ENCODE assay signal across 20 cellular contexts in the genomic region with DNA sequence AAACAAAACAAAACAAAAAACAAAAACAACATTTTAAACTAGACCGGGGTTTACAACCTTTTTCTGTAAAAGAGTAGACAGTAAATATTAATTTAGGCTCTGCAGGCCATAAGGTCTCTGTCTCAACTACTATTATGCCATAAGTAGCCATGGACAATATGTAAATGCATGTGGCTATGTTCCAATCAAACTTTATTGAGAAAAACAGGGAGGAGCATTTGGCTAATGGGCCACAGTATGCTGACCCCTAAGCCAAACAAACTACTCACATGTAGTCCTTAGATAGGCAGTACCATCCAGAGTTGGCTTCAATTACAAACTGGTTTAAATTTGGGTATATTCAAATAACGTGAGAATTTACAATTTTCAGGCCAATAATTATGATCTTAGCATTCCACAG.
"Had no signal": no experiment of that assay in that cellular context is flagged by ENCODE, and none has a peak within 500 bp of the region (broad histone marks: within the 10 kb centered on the region; RNA-seq: fewer than 3 reads in every experiment).

No MANE protein-coding gene starts in this region.

- H3K27me3 Mint-ChIP-seq: activated CD4-positive, alpha-beta memory T cell treated with anti-CD3 and anti-CD28 coated beads, Interleukin-2, amount 10 ng/mL, durations not matched to agents 7 days and 5 days; activated CD8-positive, alpha-beta memory T cell treated with anti-CD3 and anti-CD28 coated beads, Interleukin-2, amount 10 ng/mL, durations not matched to agents 7 days and 5 days; dendritic cell treated with granulocyte-macrophage colony-stimulating factor and Interleukin-4, amounts not matched to agents 40 ng/mL and 50 ng/mL, for 4 days; natural killer cell treated with Interleukin-12 subunit alpha and Interleukin-12 subunit beta and Interleukin-15 and Interleukin-18, amount 100 ng/mL, for 72 hours had no signal

- H3K36me3 ChIP-seq: breast epithelium had no signal

- DNase-seq: activated CD4-positive, alpha-beta memory T cell treated with anti-CD3 and anti-CD28 coated beads, Interleukin-2, amount 10 ng/mL, durations not matched to agents 7 days and 5 days; activated CD4-positive, alpha-beta T cell treated with anti-CD3 and anti-CD28 coated beads for 48 hours; activated CD4-positive, CD25-positive, alpha-beta regulatory T cell; activated CD8-positive, alpha-beta memory T cell treated with anti-CD3 and anti-CD28 coated beads, Interleukin-2, amount 10 ng/mL, durations not matched to agents 7 days and 5 days; activated naive CD4-positive, alpha-beta T cell treated with anti-CD3 and anti-CD28 coated beads, Interleukin-2, amount 50 U/mL, for 16 hours; adrenal gland; effector memory CD4-positive, alpha-beta T cell; esophagus squamous epithelium; heart right ventricle; left ventricle myocardium superior; sigmoid colon; spleen; stimulated activated naive CD4-positive, alpha-beta T cell treated with Interleukin-2 at 50 U/mL for 16 hours; T-helper 9 cell; tibial artery had no signal

- H3K27ac ChIP-seq: adrenal gland, breast epithelium, esophagus squamous epithelium, heart right ventricle, neutrophil, parathyroid adenoma, tibial artery had no signal

- H3K9me3 ChIP-seq: adrenal gland, breast epithelium, esophagus squamous epithelium, heart right ventricle, neutrophil, sigmoid colon, spleen, tibial artery had no signal

- H3K9ac ChIP-seq: parathyroid adenoma had no signal

- H3K27me3 ChIP-seq: adrenal gland, breast epithelium, esophagus squamous epithelium, heart right ventricle, neutrophil, sigmoid colon, spleen, tibial artery had no signal

- H2AFZ ChIP-seq: parathyroid adenoma had no signal

- H3K27ac Mint-ChIP-seq: activated CD4-positive, alpha-beta memory T cell treated with anti-CD3 and anti-CD28 coated beads, Interleukin-2, amount 10 ng/mL, durations not matched to agents 7 days and 5 days; activated CD8-positive, alpha-beta memory T cell treated with anti-CD3 and anti-CD28 coated beads, Interleukin-2, amount 10 ng/mL, durations not matched to agents 7 days and 5 days; dendritic cell treated with granulocyte-macrophage colony-stimulating factor and Interleukin-4, amounts not matched to agents 40 ng/mL and 50 ng/mL, for 4 days; natural killer cell treated with Interleukin-12 subunit alpha and Interleukin-12 subunit beta and Interleukin-15 and Interleukin-18, amount 100 ng/mL, for 72 hours had no signal

- H3K4me3 Mint-ChIP-seq: activated CD4-positive, alpha-beta memory T cell treated with anti-CD3 and anti-CD28 coated beads, Interleukin-2, amount 10 ng/mL, durations not matched to agents 7 days and 5 days; activated CD8-positive, alpha-beta memory T cell treated with anti-CD3 and anti-CD28 coated beads, Interleukin-2, amount 10 ng/mL, durations not matched to agents 7 days and 5 days; dendritic cell treated with granulocyte-macrophage colony-stimulating factor and Interleukin-4, amounts not matched to agents 40 ng/mL and 50 ng/mL, for 4 days; natural killer cell treated with Interleukin-12 subunit alpha and Interleukin-12 subunit beta and Interleukin-15 and Interleukin-18, amount 100 ng/mL, for 72 hours had no signal

- H3K4me1 ChIP-seq: breast epithelium, parathyroid adenoma had no signal

- H3K4me3 ChIP-seq: adrenal gland, breast epithelium, esophagus squamous epithelium, heart right ventricle, sigmoid colon, spleen, tibial artery had no signal

- H3K9me3 Mint-ChIP-seq: activated CD4-positive, alpha-beta memory T cell treated with anti-CD3 and anti-CD28 coated beads, Interleukin-2, amount 10 ng/mL, durations not matched to agents 7 days and 5 days; dendritic cell treated with granulocyte-macrophage colony-stimulating factor and Interleukin-4, amounts not matched to agents 40 ng/mL and 50 ng/mL, for 4 days; natural killer cell treated with Interleukin-12 subunit alpha and Interleukin-12 subunit beta and Interleukin-15 and Interleukin-18, amount 100 ng/mL, for 72 hours had no signal
